Comparison of ENCODE assay signal across 26 cellular contexts in the genomic region with DNA sequence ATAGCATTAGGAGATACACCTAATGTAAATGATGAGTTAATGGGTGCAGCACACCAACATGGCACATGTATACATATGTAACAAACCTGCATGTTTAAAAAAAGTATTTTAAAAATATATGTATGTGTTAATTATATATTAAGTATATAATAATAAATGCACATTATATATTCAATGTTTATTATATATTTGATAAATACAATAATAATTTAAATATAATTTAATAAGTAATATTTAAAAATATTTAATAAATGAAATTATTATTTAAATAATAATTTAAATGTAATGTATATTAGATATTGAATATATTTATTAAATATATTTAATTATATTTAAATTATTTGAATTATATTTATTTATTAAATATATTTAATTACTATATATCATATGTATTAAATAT.
"Had no signal": no experiment of that assay in that cellular context is flagged by ENCODE, and none has a peak within 500 bp of the region (broad histone marks: within the 10 kb centered on the region; RNA-seq: fewer than 3 reads in every experiment).

No MANE protein-coding gene starts in this region.

- ATAC-seq: left colon; left lung; lower lobe of right lung; mucosa of descending colon; naive thymus-derived CD4-positive, alpha-beta T cell; natural killer cell treated with Interleukin-12 subunit alpha and Interleukin-12 subunit beta and Interleukin-15 and Interleukin-18, amount 100 ng/mL, for 72 hours; right lobe of liver; stimulated activated naive B cell treated with anti-CD40 and anti-IgM and Interleukin-4, amounts not matched to agents 10 μg/mL and 1 μg/mL and 100 μg/mL, for 72 hours; stimulated activated naive CD8-positive, alpha-beta T cell treated with anti-CD3 and anti-CD28 coated beads, Interleukin-15, Interleukin-2, amounts not matched to agents 100 U/mL and 50 U/mL, for 24 hours had no signal

- H3K36me3 ChIP-seq: left lung, lower lobe of right lung, right atrium auricular region, right lobe of liver, stomach, thyroid gland, transverse colon, upper lobe of left lung, vagina had no signal

- H3K4me1 Mint-ChIP-seq: stimulated activated naive B cell treated with anti-CD40 and anti-IgM and Interleukin-4, amounts not matched to agents 10 μg/mL and 1 μg/mL and 100 μg/mL, for 72 hours had no signal

- H3K4me3 ChIP-seq: left lung, lower lobe of right lung, mucosa of descending colon, right atrium auricular region, right lobe of liver, stomach, testis, thyroid gland, transverse colon, upper lobe of left lung, vagina had no signal

- H3K4me1 ChIP-seq: left lung, lower lobe of right lung, right atrium auricular region, right lobe of liver, stomach, testis, thyroid gland, transverse colon, upper lobe of left lung, vagina had no signal

- H3K27ac Mint-ChIP-seq: naive thymus-derived CD4-positive, alpha-beta T cell; natural killer cell treated with Interleukin-12 subunit alpha and Interleukin-12 subunit beta and Interleukin-15 and Interleukin-18, amount 100 ng/mL, for 72 hours; progenitor cell of endocrine pancreas; stimulated activated naive B cell treated with anti-CD40 and anti-IgM and Interleukin-4, amounts not matched to agents 10 μg/mL and 1 μg/mL and 100 μg/mL, for 72 hours had no signal

- H3K27me3 Mint-ChIP-seq: naive thymus-derived CD4-positive, alpha-beta T cell; natural killer cell treated with Interleukin-12 subunit alpha and Interleukin-12 subunit beta and Interleukin-15 and Interleukin-18, amount 100 ng/mL, for 72 hours; progenitor cell of endocrine pancreas; stimulated activated naive B cell treated with anti-CD40 and anti-IgM and Interleukin-4, amounts not matched to agents 10 μg/mL and 1 μg/mL and 100 μg/mL, for 72 hours had no signal

- FAIRE-seq: keratinocyte had no signal

- H3K27ac ChIP-seq: left lung, lower lobe of right lung, right atrium auricular region, right lobe of liver, stomach, testis, thyroid gland, transverse colon, upper lobe of left lung, vagina had no signal

- H3K36me3 Mint-ChIP-seq: naive thymus-derived CD4-positive, alpha-beta T cell; natural killer cell treated with Interleukin-12 subunit alpha and Interleukin-12 subunit beta and Interleukin-15 and Interleukin-18, amount 100 ng/mL, for 72 hours; stimulated activated naive B cell treated with anti-CD40 and anti-IgM and Interleukin-4, amounts not matched to agents 10 μg/mL and 1 μg/mL and 100 μg/mL, for 72 hours had no signal

- H3K4me3 Mint-ChIP-seq: naive thymus-derived CD4-positive, alpha-beta T cell; natural killer cell treated with Interleukin-12 subunit alpha and Interleukin-12 subunit beta and Interleukin-15 and Interleukin-18, amount 100 ng/mL, for 72 hours; stimulated activated naive B cell treated with anti-CD40 and anti-IgM and Interleukin-4, amounts not matched to agents 10 μg/mL and 1 μg/mL and 100 μg/mL, for 72 hours had no signal

- DNase-seq: hippocampal formation; left colon; left lung; lower lobe of right lung; mammary epithelial cell; midbrain; mucosa of descending colon; naive thymus-derived CD4-positive, alpha-beta T cell; nucleus accumbens; right lobe of liver; stimulated activated CD4-positive, alpha-beta T cell treated with anti-CD3 and anti-CD28 coated beads, Interleukin-12 subunit alpha, Interleukin-12 subunit beta, amount 100 ng/mL, for 4 hours; stimulated activated CD4-positive, alpha-beta T cell treated with anti-CD3 and anti-CD28 coated beads, Interleukin-15, amount 100 ng/mL, for 24 hours; stimulated activated CD4-positive, alpha-beta T cell treated with anti-CD3 and anti-CD28 coated beads, Interleukin-2, amount 100 ng/mL, for 24 hours; stimulated activated CD4-positive, alpha-beta T cell treated with anti-CD3 and anti-CD28 coated beads, Interleukin-4, amount 100 ng/mL, for 1 hour; stimulated activated naive B cell treated with anti-CD40 and anti-IgM and Interleukin-4, amounts not matched to agents 10 μg/mL and 1 μg/mL and 100 μg/mL, for 72 hours; stimulated activated naive CD8-positive, alpha-beta T cell treated with anti-CD3 and anti-CD28 coated beads, Interleukin-15, Interleukin-2, amounts not matched to agents 100 U/mL and 50 U/mL, for 24 hours; stomach; testis; thyroid gland; transverse colon; upper lobe of left lung had no signal

- H3K9me3 ChIP-seq: left lung, lower lobe of right lung, mucosa of descending colon, right atrium auricular region, right lobe of liver, stomach, testis, thyroid gland, transverse colon, upper lobe of left lung, vagina had no signal

- H3K9me3 Mint-ChIP-seq: natural killer cell treated with Interleukin-12 subunit alpha and Interleukin-12 subunit beta and Interleukin-15 and Interleukin-18, amount 100 ng/mL, for 72 hours had no signal

- H3K27me3 ChIP-seq: left lung, right atrium auricular region, right lobe of liver, stomach, testis, thyroid gland, transverse colon, upper lobe of left lung, vagina had no signal
